ENCODE assay signal across 24 cellular contexts in genomic region chr2:183543222-183543621, GRCh38.
DNase-seq lines count a peak whose midpoint lies in the region; ATAC-seq and TF ChIP-seq lines count a peak whose summit lies in the region.
"Had no signal": no experiment of that assay in that cellular context is flagged by ENCODE, and none has a peak within 500 bp of the region (broad histone marks: within the 10 kb centered on the region; RNA-seq: fewer than 3 reads in every experiment).

No MANE protein-coding gene starts in this region.

- H3K27ac ChIP-seq in hepatocyte = peak overlapping the region; percentile 85
- H3K27ac ChIP-seq: BLaER1 treated with 17β-estradiol and CSF1 and Interleukin-3, amounts not matched to agents 10 nM and 100 nM; esophagus muscularis mucosa had no signal

- H3K4me2 ChIP-seq in hepatocyte = peak overlapping the region; percentile 36
- H3K4me2 ChIP-seq: BLaER1 treated with 17β-estradiol and CSF1 and Interleukin-3, amounts not matched to agents 10 nM and 100 nM; SK-N-SH had no signal

- TF ChIP-seq POLR2A in GM18505 (IDR thresholded peaks at IDR 0.05; ENCODE audit: borderline replicate concordance, extremely low read depth, insufficient read depth, insufficient read length) = no peak

- 90% methylated on average over 5 of the region's 5 CpGs for WGBS in hepatocyte (ENCODE audit: low lambda C conversion rate, missing lambda C conversion rate)

- H3K4me1 ChIP-seq in hepatocyte (ENCODE audit: insufficient read depth) = peaks cover 5% of the 10 kb centered on the region
- H3K4me1 ChIP-seq: BLaER1 treated with 17β-estradiol and CSF1 and Interleukin-3, amounts not matched to agents 10 nM and 100 nM had no signal

- no peaks in the 10 kb centered on the region for H3K36me3 ChIP-seq in hepatocyte (replicated peaks; ENCODE audit: insufficient read depth, low read depth)
- H3K36me3 ChIP-seq: BLaER1 treated with 17β-estradiol and CSF1 and Interleukin-3, amounts not matched to agents 10 nM and 100 nM; esophagus muscularis mucosa had no signal

- H3K79me2 ChIP-seq in hepatocyte = no peaks in the 10 kb centered on the region

- H3K9me2 ChIP-seq in hepatocyte (replicated peaks; ENCODE audit: insufficient read depth) = no peaks in the 10 kb centered on the region
- H3K9me2 ChIP-seq: SK-N-SH had no signal

- DNase-seq in hepatocyte (ENCODE audit: low spot score) = no peak
- no peak for DNase-seq in NCI-H226
- no peak for DNase-seq in stimulated activated CD4-positive, alpha-beta T cell treated with anti-CD3 and anti-CD28 coated beads, Interleukin-1b, Interleukin-23, amount 100 ng/mL, for 48 hours
- DNase-seq: activated CD4-positive, alpha-beta T cell treated with anti-CD3 and anti-CD28 coated beads, Interleukin-2, amount 50 U/mL, for 1 hour; activated CD8-positive, alpha-beta memory T cell treated with anti-CD3 and anti-CD28 coated beads, Interleukin-2, amount 10 ng/mL, durations not matched to agents 7 days and 5 days; activated naive CD4-positive, alpha-beta T cell treated with anti-CD3 and anti-CD28 coated beads, Interleukin-2, amount 10 ng/mL, durations not matched to agents 7 days and 5 days; activated T-cell treated with anti-CD3 and anti-CD28 coated beads, Interleukin-2, amount 50 U/mL, for 72 hours; amygdala; DND-41; endodermal cell; immature natural killer cell; left ventricle myocardium superior; NCI-H2029 treated with DMSO at 0.1 percent for 48 hours; NCI-H345; right cardiac atrium; SK-N-SH; stimulated activated naive CD8-positive, alpha-beta T cell treated with anti-CD3 and anti-CD28 coated beads, Interleukin-15, Interleukin-2, amounts not matched to agents 100 U/mL and 50 U/mL, for 24 hours had no signal

- no peaks in the 10 kb centered on the region for H3K27me3 ChIP-seq in hepatocyte
- H3K27me3 ChIP-seq: BLaER1 treated with 17β-estradiol and CSF1 and Interleukin-3, amounts not matched to agents 10 nM and 100 nM; esophagus muscularis mucosa had no signal

- H4K20me1 ChIP-seq in hepatocyte (ENCODE audit: insufficient read depth, poor library complexity, severe bottlenecking) = no peaks in the 10 kb centered on the region
- H4K20me1 ChIP-seq: BLaER1 treated with 17β-estradiol and CSF1 and Interleukin-3, amounts not matched to agents 10 nM and 100 nM had no signal

- no peaks in the 10 kb centered on the region for H3K9me3 ChIP-seq in hepatocyte (ENCODE audit: low read depth)
- H3K9me3 ChIP-seq: BLaER1 treated with 17β-estradiol and CSF1 and Interleukin-3, amounts not matched to agents 10 nM and 100 nM; esophagus muscularis mucosa; SK-N-SH had no signal

- no peak overlapping the region for H2AFZ ChIP-seq in hepatocyte

- no peak overlapping the region for H3K4me3 ChIP-seq in hepatocyte
- H3K4me3 ChIP-seq: BLaER1 treated with 17β-estradiol and CSF1 and Interleukin-3, amounts not matched to agents 10 nM and 100 nM; esophagus muscularis mucosa had no signal

- peak; percentile 6 for ATAC-seq in GM18505 (IDR thresholded peaks at IDR 0.05; ENCODE audit: unreplicated experiment)
- peak; percentile 20 for ATAC-seq in GM21529 (IDR thresholded peaks at IDR 0.05; ENCODE audit: unreplicated experiment)
- peak; percentile 17 for ATAC-seq in HG03159 (IDR thresholded peaks at IDR 0.05; ENCODE audit: unreplicated experiment)
- ATAC-seq in GM18498 (IDR thresholded peaks at IDR 0.05; ENCODE audit: unreplicated experiment) = no peak
- ATAC-seq in GM19463 (IDR thresholded peaks at IDR 0.05; ENCODE audit: unreplicated experiment) = no peak
- ATAC-seq: activated CD8-positive, alpha-beta memory T cell treated with anti-CD3 and anti-CD28 coated beads, Interleukin-2, amount 10 ng/mL, durations not matched to agents 7 days and 5 days; activated T-cell treated with anti-CD3 and anti-CD28 coated beads, Interleukin-2, amount 50 U/mL, for 72 hours; left ventricle myocardium superior; right cardiac atrium; stimulated activated naive CD8-positive, alpha-beta T cell treated with anti-CD3 and anti-CD28 coated beads, Interleukin-15, Interleukin-2, amounts not matched to agents 100 U/mL and 50 U/mL, for 24 hours had no signal

- no peak for TF ChIP-seq CTCF in hepatocyte (IDR thresholded peaks at IDR 0.05; ENCODE audit: poor library complexity)

Comparison
In these comparisons a context has a peak if more than half of its experiments do, and no peak if none do; other contexts are left out.
1. ATAC-seq: peak in GM18505 (single experiment), GM21529 (single experiment) and HG03159 (single experiment); none in GM18498 (single experiment) and GM19463 (single experiment).